8 cellular contexts compared by ENCODE assay signal in the genomic region with DNA sequence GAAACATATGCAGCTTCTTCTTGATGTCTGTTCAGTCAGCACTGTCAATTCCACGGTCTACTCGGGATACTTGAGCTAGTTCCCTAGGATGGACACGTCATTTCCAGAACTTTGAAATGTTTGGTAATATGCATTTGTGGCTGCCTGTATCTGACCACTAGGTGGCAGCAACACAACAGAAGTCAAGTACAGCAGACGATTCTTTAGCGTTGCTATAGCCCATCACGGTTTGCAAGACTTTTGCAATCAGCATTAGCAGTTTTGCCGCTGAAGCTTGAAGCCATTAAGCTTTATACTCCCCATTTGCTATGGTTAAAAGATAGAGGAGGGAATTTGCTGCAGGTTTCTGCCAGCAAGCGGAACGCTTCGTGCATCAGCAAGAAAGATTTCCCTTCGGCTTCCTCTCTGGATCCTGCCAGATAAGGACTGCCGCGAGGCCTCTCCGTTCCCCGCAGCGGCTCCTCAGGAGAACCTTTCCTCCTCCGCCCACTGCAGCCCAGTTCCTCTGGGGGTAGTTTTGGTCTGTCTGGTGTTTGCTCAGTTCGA.
DNase-seq lines count a peak whose midpoint lies in the region; ATAC-seq and TF ChIP-seq lines count a peak whose summit lies in the region.

No MANE protein-coding gene starts in this region.

- peak; percentile 78 for ATAC-seq in HG03354 (IDR thresholded peaks at IDR 0.05; ENCODE audit: poor library complexity, severe bottlenecking, unreplicated experiment)
- ATAC-seq in lung (ENCODE audit: insufficient read depth, low FRiP score), result peak; percentile 87

- peaks cover 9 to 13% of the 10 kb centered on the region in 2 donors for H3K4me1 ChIP-seq in duodenal mucosa (ENCODE audit: control insufficient read depth in 1 of 2, insufficient read depth in 2 of 2, low read length in 2 of 2)
- H3K4me1 ChIP-seq in lung (ENCODE audit: control insufficient read depth in 2 of 2, insufficient read depth in 2 of 2, low read length in 2 of 2), result no peaks in the 10 kb centered on the region

- H3K4me3 ChIP-seq in duodenal mucosa (ENCODE audit: low read depth in 1 of 2, low read length in 2 of 2) (peak overlapping the region; percentile 48 to 56), lung (no peak overlapping the region)

- 3% methylated on average over 18 of the region's 18 CpGs for WGBS in lung, 2 donors

- H3K27ac ChIP-seq in duodenal mucosa (ENCODE audit: low read depth, low read length) (no peak overlapping the region), lung (ENCODE audit: low read depth in 1 of 2, low read length in 1 of 2) (no peak overlapping the region)

- DNase-seq in NCI-H1417 (lab: John Stamatoyannopoulos, UW) (peak; percentile 30 to 81 (median 59)), NCI-H1417 treated with DMSO at 0.1 percent for 48 hours (lab: John Stamatoyannopoulos, UW) (no peak), NCI-H748 (lab: John Stamatoyannopoulos, UW; ENCODE audit: unreplicated experiment) (peak; percentile 70), lung (ENCODE audit: low spot score) (peak; percentile 79)
- DNase-seq in activated CD4-positive, alpha-beta T cell treated with anti-CD3 and anti-CD28 coated beads, Interleukin-2, amount 50 U/mL, for 24 hours (ENCODE audit: low read depth in 1 of 2, low spot score in 1 of 2), result peak; percentile 33 to 72
- DNase-seq in stimulated activated CD4-positive, alpha-beta T cell treated with anti-CD3 and anti-CD28 coated beads, TNF-alpha, amount 100 ng/mL, for 48 hours (ENCODE audit: low read depth in 3 of 3), result peak; percentile 44 to 63 (median 56)

- H3K36me3 ChIP-seq in duodenal mucosa (ENCODE audit: control insufficient read depth in 1 of 2, insufficient read depth in 2 of 2, low read length in 2 of 2) (peaks cover 0 to 7% of the 10 kb centered on the region in 2 donors), lung (ENCODE audit: control insufficient read depth in 2 of 2, insufficient read depth in 2 of 2, low read length in 2 of 2) (no peaks in the 10 kb centered on the region)

- H3K27me3 ChIP-seq in duodenal mucosa (ENCODE audit: control insufficient read depth in 1 of 2, insufficient read depth in 2 of 2, low read length in 2 of 2), result no peaks in the 10 kb centered on the region
- H3K27me3 ChIP-seq in lung (ENCODE audit: control insufficient read depth, insufficient read depth), result no peaks in the 10 kb centered on the region

- H3K9me3 ChIP-seq in duodenal mucosa (ENCODE audit: control insufficient read depth in 1 of 2, low read length in 2 of 2), result no peaks in the 10 kb centered on the region
- H3K9me3 ChIP-seq in lung (ENCODE audit: control insufficient read depth in 2 of 2, insufficient read depth in 1 of 2, low read length in 1 of 2), result no peaks in the 10 kb centered on the region

- TF ChIP-seq CTCF in lung (IDR thresholded peaks at IDR 0.05; ENCODE audit: control extremely low read depth, extremely low read depth), result peak; percentile 99

- peak overlapping the region in 1 of 2 donors; percentile 1 for H3K9ac ChIP-seq in duodenal mucosa (ENCODE audit: low read depth in 1 of 2, low read length in 2 of 2)
